9 cellular contexts compared by ENCODE assay signal in the genomic region with DNA sequence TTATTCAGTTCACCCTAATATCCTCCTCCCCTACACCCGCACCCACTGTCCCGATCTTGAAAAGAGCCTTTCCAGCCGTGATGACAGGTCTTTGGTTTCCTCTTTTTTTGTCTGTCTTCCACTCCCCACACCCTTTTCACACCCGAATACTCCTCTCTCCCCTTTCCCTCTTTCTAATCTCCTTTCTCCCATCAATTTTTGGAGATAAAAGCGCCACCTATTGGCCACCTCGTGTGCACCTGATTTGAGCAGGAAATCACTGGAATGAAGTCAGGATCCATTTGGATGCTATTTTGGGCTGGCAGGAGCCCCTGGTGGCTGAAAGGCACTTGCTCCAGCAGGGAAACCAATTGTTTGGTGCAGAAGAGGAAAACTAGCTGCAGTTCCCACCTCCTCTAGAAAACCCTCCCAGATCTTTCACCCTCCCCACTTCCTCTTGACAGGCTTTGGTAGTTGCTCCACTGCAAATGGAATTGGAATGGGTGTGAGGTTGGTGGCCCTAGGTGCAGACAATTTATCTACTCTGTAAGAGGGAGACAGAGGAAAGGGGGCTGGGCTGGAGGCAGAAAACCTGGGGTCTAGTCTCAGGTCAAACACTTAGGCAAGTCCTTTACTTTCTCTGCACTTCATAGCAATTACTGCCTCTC. TPM values are rescaled to one million over a fixed set of nuclear protein-coding genes. Genes with fewer than 3 reads are reported as not detected.
DNase-seq lines count a peak whose midpoint lies in the region; ATAC-seq and TF ChIP-seq lines count a peak whose summit lies in the region.
"Had no signal": no experiment of that assay in that cellular context is flagged by ENCODE, and none has a peak within 500 bp of the region (broad histone marks: within the 10 kb centered on the region; RNA-seq: fewer than 3 reads in every experiment).

No MANE protein-coding gene starts in this region.

- H3K36me3 Mint-ChIP-seq in activated CD8-positive, alpha-beta T cell treated with anti-CD3 and anti-CD28 coated beads for 36 hours (ENCODE audit: low read depth) = no peaks in the 10 kb centered on the region
- no peaks in the 10 kb centered on the region for H3K36me3 Mint-ChIP-seq in activated CD8-positive, alpha-beta T cell treated with anti-CD3 and anti-CD28 coated beads, Interleukin-2, amount 10 ng/mL, durations not matched to agents 7 days and 5 days (ENCODE audit: low read depth)
- H3K36me3 Mint-ChIP-seq in activated T-helper 17 cell treated with anti-CD3 and anti-CD28 coated beads, Interleukin-2, amount 50 U/mL, for 72 hours (ENCODE audit: low read depth) = no peaks in the 10 kb centered on the region
- H3K36me3 Mint-ChIP-seq in activated T-cell treated with anti-CD3 and anti-CD28 coated beads, Interleukin-2, amount 50 U/mL, for 4 hours (ENCODE audit: insufficient read depth) = no peaks in the 10 kb centered on the region

- intact Hi-C loops in activated CD8-positive, alpha-beta T cell treated with anti-CD3 and anti-CD28 coated beads for 36 hours (cut with micrococcal nuclease) = no loop called here

- H3K27ac Mint-ChIP-seq in activated CD8-positive, alpha-beta T cell treated with anti-CD3 and anti-CD28 coated beads for 36 hours = no peak overlapping the region
- H3K27ac Mint-ChIP-seq in activated CD8-positive, alpha-beta T cell treated with anti-CD3 and anti-CD28 coated beads, Interleukin-2, amount 10 ng/mL, durations not matched to agents 7 days and 5 days = no peak overlapping the region
- H3K27ac Mint-ChIP-seq in activated T-helper 17 cell treated with anti-CD3 and anti-CD28 coated beads, Interleukin-2, amount 50 U/mL, for 72 hours = no peak overlapping the region
- H3K27ac Mint-ChIP-seq: activated naive CD8-positive, alpha-beta T cell had no signal

- TF ChIP-seq CTCF in activated CD8-positive, alpha-beta T cell treated with anti-CD3 and anti-CD28 coated beads for 36 hours (IDR thresholded peaks at IDR 0.05) = peak; percentile 77

- POLR2A ChIA-PET in activated CD8-positive, alpha-beta T cell treated with anti-CD3 and anti-CD28 coated beads for 36 hours (lab: Charles Lee) = no interaction called here
- POLR2A ChIA-PET in activated CD8-positive, alpha-beta T cell treated with anti-CD3 and anti-CD28 coated beads, Interleukin-2, amount 10 ng/mL, durations not matched to agents 7 days and 5 days (lab: Charles Lee) = no interaction called here

- no peak overlapping the region for H3K4me3 Mint-ChIP-seq in activated CD8-positive, alpha-beta T cell treated with anti-CD3 and anti-CD28 coated beads for 36 hours
- H3K4me3 Mint-ChIP-seq in activated CD8-positive, alpha-beta T cell treated with anti-CD3 and anti-CD28 coated beads, Interleukin-2, amount 10 ng/mL, durations not matched to agents 7 days and 5 days = no peak overlapping the region
- no peak overlapping the region for H3K4me3 Mint-ChIP-seq in activated T-helper 17 cell treated with anti-CD3 and anti-CD28 coated beads, Interleukin-2, amount 50 U/mL, for 72 hours
- no peak overlapping the region for H3K4me3 Mint-ChIP-seq in activated T-cell treated with anti-CD3 and anti-CD28 coated beads, Interleukin-2, amount 50 U/mL, for 4 hours
- H3K4me3 Mint-ChIP-seq: activated naive CD8-positive, alpha-beta T cell had no signal

- ATAC-seq in activated CD8-positive, alpha-beta T cell treated with anti-CD3 and anti-CD28 coated beads for 36 hours = no peak
- no peak for ATAC-seq in activated CD8-positive, alpha-beta T cell treated with anti-CD3 and anti-CD28 coated beads, Interleukin-2, amount 10 ng/mL, durations not matched to agents 7 days and 5 days
- ATAC-seq in activated T-helper 17 cell treated with anti-CD3 and anti-CD28 coated beads, Interleukin-2, amount 50 U/mL, for 72 hours (replicated peaks) = peak; percentile 24
- no peak for ATAC-seq in activated T-cell treated with anti-CD3 and anti-CD28 coated beads, Interleukin-2, amount 50 U/mL, for 4 hours
- no peak for ATAC-seq in HG03520 (IDR thresholded peaks at IDR 0.05; ENCODE audit: unreplicated experiment)

- no peaks in the 10 kb centered on the region for H3K9me3 Mint-ChIP-seq in activated CD8-positive, alpha-beta T cell treated with anti-CD3 and anti-CD28 coated beads for 36 hours
- no peaks in the 10 kb centered on the region for H3K9me3 Mint-ChIP-seq in activated CD8-positive, alpha-beta T cell treated with anti-CD3 and anti-CD28 coated beads, Interleukin-2, amount 10 ng/mL, durations not matched to agents 7 days and 5 days (ENCODE audit: insufficient read depth)
- no peaks in the 10 kb centered on the region for H3K9me3 Mint-ChIP-seq in activated T-helper 17 cell treated with anti-CD3 and anti-CD28 coated beads, Interleukin-2, amount 50 U/mL, for 72 hours
- no peaks in the 10 kb centered on the region for H3K9me3 Mint-ChIP-seq in activated T-cell treated with anti-CD3 and anti-CD28 coated beads, Interleukin-2, amount 50 U/mL, for 4 hours

- H3K27me3 Mint-ChIP-seq in activated CD8-positive, alpha-beta T cell treated with anti-CD3 and anti-CD28 coated beads for 36 hours = peaks cover 12% of the 10 kb centered on the region
- H3K27me3 Mint-ChIP-seq in activated CD8-positive, alpha-beta T cell treated with anti-CD3 and anti-CD28 coated beads, Interleukin-2, amount 10 ng/mL, durations not matched to agents 7 days and 5 days (ENCODE audit: low read depth) = peaks cover 11% of the 10 kb centered on the region
- H3K27me3 Mint-ChIP-seq in activated T-helper 17 cell treated with anti-CD3 and anti-CD28 coated beads, Interleukin-2, amount 50 U/mL, for 72 hours = no peaks in the 10 kb centered on the region
- H3K27me3 Mint-ChIP-seq in activated T-cell treated with anti-CD3 and anti-CD28 coated beads, Interleukin-2, amount 50 U/mL, for 4 hours (ENCODE audit: low read depth) = peaks cover under 1% of the 10 kb centered on the region

- DNase-seq in activated CD8-positive, alpha-beta T cell treated with anti-CD3 and anti-CD28 coated beads for 36 hours = peak; percentile 28
- DNase-seq in activated CD8-positive, alpha-beta T cell treated with anti-CD3 and anti-CD28 coated beads, Interleukin-2, amount 10 ng/mL, durations not matched to agents 7 days and 5 days = no peak
- peak; percentile 78 for DNase-seq in NCI-H1694 treated with DMSO at 0.1 percent for 48 hours (lab: John Stamatoyannopoulos, UW)
- DNase-seq in kidney tubule cell (ENCODE audit: low spot score) = peak; percentile 66
- no peak for DNase-seq in activated T-cell treated with anti-CD3 and anti-CD28 coated beads, Interleukin-2, amount 50 U/mL, for 4 hours
- DNase-seq in T-helper 2 cell = no peak

- CTCF ChIA-PET in activated CD8-positive, alpha-beta T cell treated with anti-CD3 and anti-CD28 coated beads for 36 hours (lab: Charles Lee) = interaction anchor here (0.7 to 1.8 kb wide), 4 partner anchors 10 to 37 kb away, joined by 3 to 7 read pairs (median 4); no protein-coding TSS in a partner anchor
- CTCF ChIA-PET in activated CD8-positive, alpha-beta T cell treated with anti-CD3 and anti-CD28 coated beads, Interleukin-2, amount 10 ng/mL, durations not matched to agents 7 days and 5 days (lab: Charles Lee) = interaction anchor here (1.1 to 1.3 kb wide), 4 partner anchors 12 to 302 kb away, joined by 3 to 11 read pairs (median 4); partner anchors contain the start of gene FOXD2

- peaks cover 3% of the 10 kb centered on the region for H3K4me1 Mint-ChIP-seq in activated CD8-positive, alpha-beta T cell treated with anti-CD3 and anti-CD28 coated beads for 36 hours (ENCODE audit: low read depth)
- no peaks in the 10 kb centered on the region for H3K4me1 Mint-ChIP-seq in activated CD8-positive, alpha-beta T cell treated with anti-CD3 and anti-CD28 coated beads, Interleukin-2, amount 10 ng/mL, durations not matched to agents 7 days and 5 days (ENCODE audit: low read depth)
- no peaks in the 10 kb centered on the region for H3K4me1 Mint-ChIP-seq in activated T-helper 17 cell treated with anti-CD3 and anti-CD28 coated beads, Interleukin-2, amount 50 U/mL, for 72 hours
- peaks cover 2% of the 10 kb centered on the region for H3K4me1 Mint-ChIP-seq in activated T-cell treated with anti-CD3 and anti-CD28 coated beads, Interleukin-2, amount 50 U/mL, for 4 hours (ENCODE audit: low read depth)

RNA-seq across cellular contexts. Expression of gene FOXE3, which starts 8.4 kb away (rescaled TPM):
- total RNA-seq in activated CD8-positive, alpha-beta T cell treated with anti-CD3 and anti-CD28 coated beads for 36 hours = not detected
- total RNA-seq in activated CD8-positive, alpha-beta T cell treated with anti-CD3 and anti-CD28 coated beads, Interleukin-2, amount 10 ng/mL, durations not matched to agents 7 days and 5 days = not detected
- total RNA-seq in activated T-helper 17 cell treated with anti-CD3 and anti-CD28 coated beads, Interleukin-2, amount 50 U/mL, for 72 hours = not detected
- not detected for total RNA-seq in activated T-cell treated with anti-CD3 and anti-CD28 coated beads, Interleukin-2, amount 50 U/mL, for 4 hours

RNA-seq across cellular contexts. Expression of gene FOXD2, which starts 13.4 kb away (rescaled TPM):
- under 1 TPM; 0.11 to 0.18 TPM for total RNA-seq in activated CD8-positive, alpha-beta T cell treated with anti-CD3 and anti-CD28 coated beads for 36 hours
- under 1 TPM; 0.24 to 0.31 TPM for total RNA-seq in activated CD8-positive, alpha-beta T cell treated with anti-CD3 and anti-CD28 coated beads, Interleukin-2, amount 10 ng/mL, durations not matched to agents 7 days and 5 days
- total RNA-seq in activated T-helper 17 cell treated with anti-CD3 and anti-CD28 coated beads, Interleukin-2, amount 50 U/mL, for 72 hours = under 1 TPM; 0.19 to 0.29 TPM
- under 1 TPM in 2 of 3 donors, not detected in 1; 0.16 to 0.19 TPM for total RNA-seq in activated T-cell treated with anti-CD3 and anti-CD28 coated beads, Interleukin-2, amount 50 U/mL, for 4 hours

Comparison
In these comparisons a context has a peak if more than half of its experiments do, and no peak if none do; other contexts are left out.
1. DNase-seq: peak in activated CD8-positive, alpha-beta T cell treated with anti-CD3 and anti-CD28 coated beads for 36 hours (single experiment), NCI-H1694 treated with DMSO at 0.1 percent for 48 hours (single experiment) and kidney tubule cell (single experiment); none in activated CD8-positive, alpha-beta T cell treated with anti-CD3 and anti-CD28 coated beads, Interleukin-2, amount 10 ng/mL, durations not matched to agents 7 days and 5 days (single experiment), activated T-cell treated with anti-CD3 and anti-CD28 coated beads, Interleukin-2, amount 50 U/mL, for 4 hours (single experiment) and T-helper 2 cell (0 of 5).